Comparison of ENCODE assay signal across 32 cellular contexts in the genomic region with DNA sequence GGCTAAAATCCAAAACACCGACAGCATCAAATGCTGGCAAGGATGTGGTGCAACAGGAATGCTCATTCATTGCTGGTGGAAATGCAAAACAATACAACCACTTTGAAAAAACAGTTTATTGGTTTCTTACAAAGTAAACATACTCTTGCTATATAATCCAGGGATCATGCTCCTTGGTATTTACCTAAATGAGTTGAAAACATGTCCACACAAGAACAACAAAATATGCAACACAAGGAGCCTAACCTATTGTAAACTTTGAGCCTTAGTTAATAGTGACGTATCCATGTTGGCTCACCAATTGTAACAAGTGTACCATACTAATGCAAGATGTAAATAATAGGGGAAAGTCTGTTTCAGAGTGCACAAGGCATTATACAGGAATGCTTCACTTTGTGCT. TPM values are rescaled to one million over a fixed set of nuclear protein-coding genes. Genes with fewer than 3 reads are reported as not detected.
"Had no signal": no experiment of that assay in that cellular context is flagged by ENCODE, and none has a peak within 500 bp of the region (broad histone marks: within the 10 kb centered on the region; RNA-seq: fewer than 3 reads in every experiment).

No MANE protein-coding gene starts in this region.

- H3K4me3 ChIP-seq: adrenal gland, body of pancreas, cardiac muscle cell, coronary artery, dorsolateral prefrontal cortex, gastrocnemius medialis, heart left ventricle had no signal

- H3K36me3 ChIP-seq: adrenal gland, cardiac muscle cell, gastrocnemius medialis, heart left ventricle had no signal

- DNase-seq: activated CD4-positive, alpha-beta memory T cell treated with anti-CD3 and anti-CD28 coated beads for 36 hours; activated CD4-positive, alpha-beta T cell treated with anti-CD3 and anti-CD28 coated beads for 36 hours; activated CD4-positive, alpha-beta T cell treated with anti-CD3 and anti-CD28 coated beads, Interleukin-2, amount 10 ng/mL, durations not matched to agents 24 days and 14 days; activated CD4-positive, CD25-positive, alpha-beta regulatory T cell; activated CD4-positive, CD25-positive, alpha-beta regulatory T cell treated with anti-CD3 and anti-CD28 coated beads, Interleukin-2, amount 50 U/mL, for 72 hours; activated CD8-positive, alpha-beta memory T cell treated with anti-CD3 and anti-CD28 coated beads, Interleukin-2, amount 10 ng/mL, durations not matched to agents 7 days and 5 days; activated CD8-positive, alpha-beta memory T cell treated with anti-CD3 and anti-CD28 coated beads, Interleukin-2, amount 50 U/mL, for 4 hours; activated CD8-positive, alpha-beta T cell treated with anti-CD3 and anti-CD28 coated beads, Interleukin-2, amount 10 ng/mL, durations not matched to agents 7 days and 5 days; activated effector memory CD4-positive, alpha-beta T cell treated with anti-CD3 and anti-CD28 coated beads, Interleukin-2, amount 50 U/mL, for 16 hours; activated naive CD4-positive, alpha-beta T cell treated with anti-CD3 and anti-CD28 coated beads for 36 hours; activated naive CD8-positive, alpha-beta T cell treated with anti-CD3 and anti-CD28 coated beads for 36 hours; activated naive CD8-positive, alpha-beta T cell treated with anti-CD3 and anti-CD28 coated beads, Interleukin-2, amount 50 U/mL, for 24 hours; activated T-cell treated with anti-CD3 and anti-CD28 coated beads, Interleukin-2, amount 50 U/mL, for 1 hour; activated T-cell treated with anti-CD3 and anti-CD28 coated beads, Interleukin-2, amount 50 U/mL, for 48 hours; amygdala; aorta; body of pancreas; central memory CD4-positive, alpha-beta T cell; cerebellar nuclear complex; dorsolateral prefrontal cortex; effector memory CD4-positive, alpha-beta T cell; endodermal cell; foreskin fibroblast; gastrocnemius medialis; glutamatergic neuron; T-helper 2 cell had no signal

- H3K27ac ChIP-seq: body of pancreas, cardiac muscle cell, coronary artery, dorsolateral prefrontal cortex, gastrocnemius medialis had no signal

- H3K4me1 ChIP-seq: gastrocnemius medialis had no signal

- H3K27me3 ChIP-seq: adrenal gland, body of pancreas, cardiac muscle cell, dorsolateral prefrontal cortex, gastrocnemius medialis had no signal

- H3K9me3 ChIP-seq: adrenal gland, body of pancreas, gastrocnemius medialis had no signal

- ATAC-seq: activated CD4-positive, alpha-beta T cell treated with anti-CD3 and anti-CD28 coated beads for 36 hours; activated CD8-positive, alpha-beta memory T cell treated with anti-CD3 and anti-CD28 coated beads, Interleukin-2, amount 10 ng/mL, durations not matched to agents 7 days and 5 days; activated CD8-positive, alpha-beta T cell treated with anti-CD3 and anti-CD28 coated beads, Interleukin-2, amount 10 ng/mL, durations not matched to agents 7 days and 5 days; activated naive CD8-positive, alpha-beta T cell treated with anti-CD3 and anti-CD28 coated beads, Interleukin-2, amount 50 U/mL, for 24 hours; body of pancreas; gastrocnemius medialis had no signal

RNA-seq across cellular contexts. Expression of a gene that starts 37.2 kb away (rescaled TPM):
- total RNA-seq: activated CD8-positive, alpha-beta memory T cell treated with anti-CD3 and anti-CD28 coated beads, Interleukin-2, amount 10 ng/mL, durations not matched to agents 7 days and 5 days; activated CD8-positive, alpha-beta T cell treated with anti-CD3 and anti-CD28 coated beads, Interleukin-2, amount 10 ng/mL, durations not matched to agents 7 days and 5 days; activated naive CD4-positive, alpha-beta T cell treated with anti-CD3 and anti-CD28 coated beads for 36 hours; activated naive CD8-positive, alpha-beta T cell treated with anti-CD3 and anti-CD28 coated beads for 36 hours; activated T-helper 1 cell treated with anti-CD3 and anti-CD28 coated beads, Interleukin-12 subunit alpha, Interleukin-12 subunit beta, Interleukin-2, Interleukin-4 antibody, amounts not matched to agents 30 ng/mL and 10 ng/mL and 1 ng/mL, durations not matched to agents 14 hours and 24 hours and 36 hours; activated T-helper 2 cell treated with anti-CD3 and anti-CD28 coated beads, Interferon-gamma antibody, Interleukin-2, Interleukin-4, amounts not matched to agents 10 μg/mL and 5 μg/mL and 100 μg/mL, durations not matched to agents 14 hours and 24 hours and 36 hours had no signal
